Comparison of ENCODE assay signal across 2 cellular contexts in the genomic region with DNA sequence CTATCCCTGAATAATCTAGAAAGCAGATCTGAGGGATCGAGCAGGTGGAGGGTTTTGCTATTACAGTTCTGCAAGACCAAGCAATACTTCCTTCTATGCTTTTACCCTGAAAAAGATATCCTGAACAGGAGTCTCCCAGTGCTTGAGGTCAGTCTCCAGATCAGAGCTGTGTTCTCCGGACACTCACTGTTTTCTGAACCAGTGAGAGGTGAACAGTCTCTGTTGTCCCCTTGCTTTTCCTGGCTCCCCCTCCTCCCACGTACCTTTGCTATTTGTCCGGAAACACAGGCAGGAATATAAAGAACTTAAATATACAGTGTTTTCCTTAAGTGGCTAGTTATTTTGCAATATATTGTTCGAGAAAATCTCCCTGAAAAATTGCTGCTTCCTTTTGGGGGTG.
TF ChIP-seq lines count a peak whose summit lies in the region.

No MANE protein-coding gene starts in this region.

TF ChIP-seq in WTC11, 78 proteins besides CTCF, POLR2A, EP300 and RAD21 (continues in another document):
- TF ChIP-seq NR3C1 (CRISPR knock-in tag; conservative IDR thresholded peaks at IDR 0.05; ENCODE audit: low read depth) (no peak), ATF3 (CRISPR knock-in tag; conservative IDR thresholded peaks at IDR 0.05) (no peak), ZNF671 (CRISPR knock-in tag; IDR thresholded peaks at IDR 0.05) (no peak), PRDM15 (CRISPR knock-in tag; IDR thresholded peaks at IDR 0.05) (no peak), RORB (CRISPR knock-in tag; IDR thresholded peaks at IDR 0.05) (no peak), ZNF425 (CRISPR knock-in tag; conservative IDR thresholded peaks at IDR 0.05) (no peak), ZNF317 (CRISPR knock-in tag; IDR thresholded peaks at IDR 0.05; ENCODE audit: borderline replicate concordance, low read depth) (no peak), KAT7 (CRISPR knock-in tag; IDR thresholded peaks at IDR 0.05; ENCODE audit: borderline replicate concordance) (no peak), E2F4 (CRISPR knock-in tag; IDR thresholded peaks at IDR 0.05; ENCODE audit: borderline replicate concordance, low read depth) (no peak), TEAD1 (CRISPR knock-in tag; IDR thresholded peaks at IDR 0.05) (no peak), ZNF423 (CRISPR knock-in tag; IDR thresholded peaks at IDR 0.05) (no peak), IRF2 (CRISPR knock-in tag; IDR thresholded peaks at IDR 0.05; ENCODE audit: borderline replicate concordance, low read depth) (no peak), OVOL2 (CRISPR knock-in tag; IDR thresholded peaks at IDR 0.05; ENCODE audit: borderline replicate concordance) (no peak), ZNF219 (CRISPR knock-in tag; IDR thresholded peaks at IDR 0.05; ENCODE audit: borderline replicate concordance) (no peak), AR (CRISPR knock-in tag; IDR thresholded peaks at IDR 0.05) (no peak), NR2C2 (CRISPR knock-in tag; IDR thresholded peaks at IDR 0.05) (no peak), NFATC4 (CRISPR knock-in tag; IDR thresholded peaks at IDR 0.05) (no peak), ZNF121 (CRISPR knock-in tag; IDR thresholded peaks at IDR 0.05) (no peak), ETV6 (CRISPR knock-in tag; IDR thresholded peaks at IDR 0.05) (no peak)

TF ChIP-seq in endothelial cell of umbilical vein, 7 proteins besides CTCF, POLR2A, EP300 and RAD21:
- TF ChIP-seq EZH2 (IDR thresholded peaks at IDR 0.05; ENCODE audit: borderline replicate concordance, low read depth, low read length, severe bottlenecking) (no peak), FOS (IDR thresholded peaks at IDR 0.05; ENCODE audit: borderline replicate concordance, insufficient read depth, low read length) (no peak), POLR2AphosphoS5 (IDR thresholded peaks at IDR 0.05; ENCODE audit: insufficient read depth, low read depth, low read length) (no peak), GATA2 (IDR thresholded peaks at IDR 0.05; ENCODE audit: insufficient read depth, insufficient read length, low read depth, low read length) (no peak), JUN (IDR thresholded peaks at IDR 0.05; ENCODE audit: borderline replicate concordance, insufficient read depth, insufficient read length, low read depth) (no peak), MYC (IDR thresholded peaks at IDR 0.05; ENCODE audit: low read depth, low read length) (no peak)
- TF ChIP-seq, protein P1, sequence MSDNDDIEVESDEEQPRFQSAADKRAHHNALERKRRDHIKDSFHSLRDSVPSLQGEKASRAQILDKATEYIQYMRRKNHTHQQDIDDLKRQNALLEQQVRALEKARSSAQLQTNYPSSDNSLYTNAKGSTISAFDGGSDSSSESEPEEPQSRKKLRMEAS (IDR thresholded peaks at IDR 0.05; ENCODE audit: insufficient read depth, insufficient read length): no peak
TF ChIP-seq in endothelial cell of umbilical vein: peak in this region for 0.
